Comparison of ENCODE assay signal across 8 cellular contexts in the genomic region with DNA sequence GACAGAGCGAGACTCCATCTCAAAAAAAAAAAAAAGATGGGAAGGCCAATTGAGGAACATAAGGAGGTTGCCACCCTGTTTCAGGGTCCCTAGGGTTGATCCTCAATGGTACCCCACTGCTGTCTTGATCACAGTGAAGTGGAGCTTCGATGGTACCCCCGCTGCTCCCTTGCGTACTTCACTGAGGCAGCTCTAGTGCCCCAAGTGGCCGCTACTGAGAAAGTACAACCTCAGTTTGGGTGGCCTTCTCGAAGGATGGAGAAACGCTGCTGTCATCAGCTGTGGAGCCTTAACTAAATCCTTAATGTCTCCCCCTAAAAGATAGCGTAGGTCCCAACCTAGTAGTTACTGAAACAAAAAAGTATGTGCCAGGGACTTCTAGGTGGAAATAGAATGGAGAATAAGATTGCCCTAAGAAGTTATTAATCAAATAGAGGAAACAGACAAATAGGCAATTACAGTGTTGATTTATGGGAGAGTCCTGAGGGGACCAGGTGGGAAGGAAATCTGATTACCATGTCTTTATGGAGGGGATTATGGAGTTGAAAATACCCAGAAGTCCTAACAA. TPM values are rescaled to one million over a fixed set of nuclear protein-coding genes. Genes with fewer than 3 reads are reported as not detected.
DNase-seq lines count a peak whose midpoint lies in the region; ATAC-seq and TF ChIP-seq lines count a peak whose summit lies in the region.

No MANE protein-coding gene starts in this region.

- DNase-seq in D341Med (ENCODE audit: low spot score) = peak; percentile 65
- no peak for DNase-seq in HFF-Myc (ENCODE audit: extremely low read depth, low read depth)
- DNase-seq in Peyer's patch = peak in 2 of 3 donors; percentile 62 to 83
- peak; percentile 59 for DNase-seq in left ventricle myocardium superior
- peak; percentile 79 for DNase-seq in spleen

- H3K9me3 ChIP-seq in Peyer's patch (no peaks in the 10 kb centered on the region), spleen (no peaks in the 10 kb centered on the region)

- H3K9me3 Mint-ChIP-seq in activated naive CD8-positive, alpha-beta T cell (ENCODE audit: low read depth) = no peaks in the 10 kb centered on the region

- H3K4me1 ChIP-seq in Peyer's patch (peaks cover 0 to 11% (median 3%) of the 10 kb centered on the region in 4 donors), spleen (peaks cover 14 to 99% (median 31%) of the 10 kb centered on the region in 6 donors)

- H3K4me1 Mint-ChIP-seq in activated naive CD8-positive, alpha-beta T cell (ENCODE audit: low read depth) = peaks cover 20% of the 10 kb centered on the region

- peak overlapping the region in 1 of 4 donors; percentile 20 for H3K27ac ChIP-seq in Peyer's patch
- peak overlapping the region in 2 of 8 donors; percentile 10 to 51 for H3K27ac ChIP-seq in spleen

- peaks cover 3% of the 10 kb centered on the region for H3K36me3 Mint-ChIP-seq in activated naive CD8-positive, alpha-beta T cell

- H3K4me3 Mint-ChIP-seq in activated naive CD8-positive, alpha-beta T cell = no peak overlapping the region

- H3K27me3 ChIP-seq in Peyer's patch (no peaks in the 10 kb centered on the region), spleen (replicated peaks in 1 of 7) (no peaks in the 10 kb centered on the region)

- H3K36me3 ChIP-seq in Peyer's patch (peaks cover 0 to 34% (median 0%) of the 10 kb centered on the region in 3 donors), spleen (peaks cover 0 to 92% (median 30%) of the 10 kb centered on the region in 6 donors)

- ATAC-seq in left ventricle myocardium superior (peak; percentile 53), GM18909 (IDR thresholded peaks at IDR 0.05; ENCODE audit: poor library complexity, unreplicated experiment) (no peak), GM19467 (IDR thresholded peaks at IDR 0.05; ENCODE audit: unreplicated experiment) (no peak)

- TF ChIP-seq POLR2A in Peyer's patch (IDR thresholded peaks at IDR 0.05) (no peak), spleen (IDR thresholded peaks at IDR 0.05) (no peak)

- intact Hi-C loops in left ventricle myocardium superior (cut with micrococcal nuclease) = no loop called here
- intact Hi-C loops in spleen (cut with DNase I; ENCODE audit: low total_unique reads) = no loop called here

- peak overlapping the region; percentile 28 for H3K27ac Mint-ChIP-seq in activated naive CD8-positive, alpha-beta T cell

- no peaks in the 10 kb centered on the region for H3K27me3 Mint-ChIP-seq in activated naive CD8-positive, alpha-beta T cell

- TF ChIP-seq CTCF in HFF-Myc (IDR thresholded peaks at IDR 0.05; ENCODE audit: low read depth, low read length, missing control alignments) = peak; percentile 76
- TF ChIP-seq CTCF in Peyer's patch (IDR thresholded peaks at IDR 0.05) = peak; percentile 37 to 70 (median 56)
- peak; percentile 27 to 80 (median 63) for TF ChIP-seq CTCF in spleen (IDR thresholded peaks at IDR 0.05 in 8 of 11, conservative IDR thresholded peaks at IDR 0.05 in 3 of 11)

- H3K4me3 ChIP-seq in HFF-Myc (replicated peaks; ENCODE audit: low read depth, low read length) (no peak overlapping the region), Peyer's patch (no peak overlapping the region), spleen (no peak overlapping the region)

- WGBS in spleen, 5 donors = 10 to 22% (median 17%) methylated on average over 7 to 8 of the region's 8 CpGs

RNA-seq across cellular contexts. Expression of a gene that starts 6.3 kb away (rescaled TPM):
- 10 to 100 TPM; 21.5 to 85.1 (median 50.7) TPM for total RNA-seq in Peyer's patch
- 28.8 TPM for total RNA-seq in left ventricle myocardium superior
- 10 to 100 TPM; 24.8 to 47.1 (median 31.8) TPM for total RNA-seq in spleen
- 10 to 100 TPM; 15.6 to 34.7 (median 22.7) TPM for polyA plus RNA-seq in spleen

RNA-seq across cellular contexts. Expression of a gene that starts 6.9 kb away (rescaled TPM):
- total RNA-seq in Peyer's patch (10 to 100 TPM in 1 of 4 donors, 1 to 10 TPM in 3; 2.3 to 62.7 (median 4.4) TPM), left ventricle myocardium superior (0.77 TPM), spleen (100 to 1,000 TPM in 5 of 7 donors, 10 to 100 TPM in 2; 74.4 to 160 (median 127) TPM)
- polyA plus RNA-seq in spleen = 100 to 1,000 TPM in 2 of 3 donors, 10 to 100 TPM in 1; 97.4 to 159 (median 115) TPM

RNA-seq across cellular contexts. Expression of a gene that starts 39.4 kb away (rescaled TPM):
- total RNA-seq in Peyer's patch = 1 to 10 TPM in 1 of 4 donors, not detected in 3; 2.4 TPM
- total RNA-seq in left ventricle myocardium superior = 0.32 TPM
- 10 to 100 TPM; 24.2 to 44.9 (median 27.5) TPM for total RNA-seq in spleen
- polyA plus RNA-seq in spleen = 10 to 100 TPM; 71.7 to 82.7 (median 82.7) TPM

RNA-seq across cellular contexts. Expression of a gene that starts 46.5 kb away (rescaled TPM):
- total RNA-seq in Peyer's patch (1,000 to 10,000 TPM in 3 of 4 donors, not detected in 1; 1,673 to 3,824 (median 2,659) TPM), left ventricle myocardium superior (16,495 TPM), spleen (over 10,000 TPM in 5 of 7 donors, 1,000 to 10,000 TPM in 2; 5,541 to 28,996 (median 23,209) TPM)
- polyA plus RNA-seq in spleen = 100 to 1,000 TPM in 1 of 3 donors, 10 to 100 TPM in 1, not detected in 1; 42.1 to 285 TPM

RNA-seq across cellular contexts. Expression of a gene that starts 46.8 kb away (rescaled TPM):
- total RNA-seq in Peyer's patch (10 to 100 TPM; 14.0 to 21.9 (median 20.2) TPM), left ventricle myocardium superior (45.6 TPM), spleen (10 to 100 TPM; 14.4 to 24.2 (median 20.8) TPM)
- polyA plus RNA-seq in spleen = 10 to 100 TPM; 35.3 to 46.9 (median 37.0) TPM

Comparison
In these comparisons a context has a peak if more than half of its experiments do, and no peak if none do; other contexts are left out.
1. RNA of a gene that starts 39.4 kb away (total RNA-seq): 24.2 to 44.9 TPM in spleen; 2.4 TPM in Peyer's patch and 0.32 TPM in left ventricle myocardium superior (single experiment); every median in the first group is over 4 times any median in the second.
2. Peak in every context shown above with its lines, with median percentiles within 50 percentile points of each other: CTCF ChIP-seq.